1 cellular context compared by ENCODE assay signal in the genomic region with DNA sequence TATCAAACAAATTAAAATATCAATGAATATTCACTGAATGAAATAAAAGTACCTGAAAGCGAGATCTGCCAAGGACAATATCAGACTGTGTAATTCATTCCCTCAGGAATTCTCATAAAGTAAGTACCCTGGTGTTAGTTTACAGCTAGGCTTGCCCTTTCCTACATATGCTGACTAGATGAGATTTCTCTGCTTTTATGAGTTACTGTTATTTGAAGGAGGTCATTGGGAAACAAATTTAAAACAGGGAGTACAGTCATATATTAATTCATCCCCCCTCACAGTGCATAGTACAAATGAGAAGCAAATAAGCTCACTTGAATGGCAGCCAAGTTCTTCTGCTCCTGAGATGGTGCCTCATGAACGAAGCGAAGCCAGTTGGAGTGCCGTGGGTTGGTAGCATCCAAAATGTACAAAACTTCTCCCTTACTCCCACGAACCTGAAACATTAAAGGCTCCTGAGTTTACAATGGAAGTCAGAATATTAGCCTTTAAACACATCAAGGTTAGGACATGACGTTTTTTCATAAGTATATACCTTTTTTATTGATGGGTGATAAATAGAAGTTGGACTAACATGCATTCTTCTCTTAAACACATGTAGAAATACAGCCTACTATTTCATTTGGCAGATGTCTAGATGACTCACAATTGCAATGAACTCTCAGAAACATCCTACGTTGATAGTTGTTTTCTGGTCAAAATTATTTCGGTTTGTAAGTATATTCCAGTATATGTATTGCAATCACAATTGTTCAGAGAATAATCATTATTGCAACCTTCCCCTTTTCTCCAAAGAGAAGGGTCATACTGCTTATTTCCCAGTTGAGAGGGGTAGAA.
TF ChIP-seq lines count a peak whose summit lies in the region.

No MANE protein-coding gene starts in this region.

TF ChIP-seq in IMR-90, 13 proteins besides CTCF, POLR2A, EP300 and RAD21:
- TF ChIP-seq CEBPB (IDR thresholded peaks at IDR 0.05; ENCODE audit: low read depth, low read length) (0 out of 2 replicates have a peak, but pooled peaks have one; percentile 6), MXI1 (IDR thresholded peaks at IDR 0.05; ENCODE audit: borderline replicate concordance, low read depth, low read length) (no peak)
